In genomic region chr19:12610540-12611360, GRCh38 we compare ENCODE assay signal across 1 cellular context.
TF ChIP-seq lines count a peak whose summit lies in the region.

Gene ZNF490, minus strand, starts transcription at chr19:12610813. Its CDS starts 133 bp downstream, at chr19:12610680.
Gene ZNF791, plus strand, starts transcription at chr19:12610920. Its CDS starts 160 bp downstream, at chr19:12611080.

TF ChIP-seq in HepG2, 621 proteins besides CTCF, POLR2A, EP300 and RAD21 (continued from another document and continues in another):
- TF ChIP-seq ZNF609 (CRISPR knock-in tag; IDR thresholded peaks at IDR 0.05; ENCODE audit: borderline replicate concordance) (peak; percentile 66), PATZ1 (CRISPR knock-in tag; IDR thresholded peaks at IDR 0.05) (peak; percentile 37; the same call in 1 of the 2 replicates), SKIL (CRISPR knock-in tag; IDR thresholded peaks at IDR 0.05; ENCODE audit: borderline replicate concordance) (no peak), THRA (CRISPR knock-in tag; IDR thresholded peaks at IDR 0.05; ENCODE audit: borderline replicate concordance) (peak; percentile 76), BRD4 (CRISPR knock-in tag; IDR thresholded peaks at IDR 0.05) (peak; percentile 44; the same call in 1 of the 2 replicates), ZNF546 (CRISPR knock-in tag; conservative IDR thresholded peaks at IDR 0.05) (0 out of 2 replicates have a peak, but pooled peaks have one; percentile 43), ZNF83 (CRISPR knock-in tag; IDR thresholded peaks at IDR 0.05; ENCODE audit: borderline replicate concordance) (0 out of 2 replicates have a peak, but pooled peaks have one; percentile 40), MZF1 (CRISPR knock-in tag; IDR thresholded peaks at IDR 0.05; ENCODE audit: borderline replicate concordance) (no peak; the same call in 1 of the 2 replicates), SNAPC2 (CRISPR knock-in tag; IDR thresholded peaks at IDR 0.05) (peak; percentile 78; the same call in 1 of the 2 replicates), MYPOP (CRISPR knock-in tag; IDR thresholded peaks at IDR 0.05) (peak; percentile 34; the same call in 1 of the 2 replicates), RAD51 (IDR thresholded peaks at IDR 0.05; ENCODE audit: borderline replicate concordance) (no peak), ZNF883 (CRISPR knock-in tag; IDR thresholded peaks at IDR 0.05; ENCODE audit: not compliant biosample characterization) (peak; percentile 83), FOXP4 (CRISPR knock-in tag; IDR thresholded peaks at IDR 0.05) (no peak; the same call in 1 of the 2 replicates), NR0B2 (CRISPR knock-in tag; IDR thresholded peaks at IDR 0.05) (peak; percentile 15; the same call in 1 of the 2 replicates), ZNF260 (CRISPR knock-in tag; IDR thresholded peaks at IDR 0.05; ENCODE audit: borderline replicate concordance, low read depth) (no peak; the same call in 1 of the 2 replicates), ZNF281 (CRISPR knock-in tag; IDR thresholded peaks at IDR 0.05; ENCODE audit: borderline replicate concordance) (0 out of 2 replicates have a peak, but pooled peaks have one; percentile 13), KLF9 (CRISPR knock-in tag; IDR thresholded peaks at IDR 0.05; ENCODE audit: low read depth) (no peak), ZNF772 (CRISPR knock-in tag; IDR thresholded peaks at IDR 0.05) (no peak; the same call in 1 of the 2 replicates), EHMT2 (IDR thresholded peaks at IDR 0.05; ENCODE audit: borderline replicate concordance, low read depth, low read length) (no peak), GABPB1 (CRISPR knock-in tag; IDR thresholded peaks at IDR 0.05) (peak; percentile 95), ZNF775 (CRISPR knock-in tag; IDR thresholded peaks at IDR 0.05; ENCODE audit: borderline replicate concordance) (no peak), ZNF619 (CRISPR knock-in tag; IDR thresholded peaks at IDR 0.05) (0 out of 2 replicates have a peak, but pooled peaks have one; percentile 30), ZNF709 (CRISPR knock-in tag; IDR thresholded peaks at IDR 0.05) (0 out of 2 replicates have a peak, but pooled peaks have one; percentile 29), ZNF414 (CRISPR knock-in tag; IDR thresholded peaks at IDR 0.05) (peak; percentile 81; the same call in 1 of the 2 replicates), KDM2A (CRISPR knock-in tag; IDR thresholded peaks at IDR 0.05; ENCODE audit: borderline replicate concordance, low read depth) (peak; percentile 71; the same call in 1 of the 2 replicates), MTERF4 (CRISPR knock-in tag; IDR thresholded peaks at IDR 0.05) (peak; percentile 78; the same call in 1 of the 2 replicates)
